ENCODE assay signal across 22 cellular contexts in the genomic region with DNA sequence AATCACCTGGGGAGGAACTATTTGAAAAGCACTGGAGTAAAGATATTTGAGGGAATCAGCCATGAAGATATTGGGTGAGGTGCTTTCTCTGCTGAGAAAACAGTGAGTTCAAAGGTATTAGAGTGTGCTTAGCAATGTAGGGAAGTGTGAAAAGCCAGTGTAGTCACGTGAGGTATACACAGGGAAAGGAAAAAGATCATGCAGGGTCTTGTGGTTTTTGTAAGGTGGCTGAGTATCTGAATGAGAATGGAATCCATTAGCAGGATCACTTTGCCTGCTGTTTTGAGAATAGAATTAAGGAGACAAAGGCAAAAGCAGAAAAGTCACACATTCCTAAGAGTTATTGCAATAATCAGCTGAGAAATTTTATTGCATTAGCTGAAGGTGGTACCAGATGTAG.
"Had no signal": no experiment of that assay in that cellular context is flagged by ENCODE, and none has a peak within 500 bp of the region (broad histone marks: within the 10 kb centered on the region; RNA-seq: fewer than 3 reads in every experiment).

No MANE protein-coding gene starts in this region.

- H3K9me3 ChIP-seq: gastroesophageal sphincter, prostate gland, right lobe of liver, thoracic aorta, upper lobe of right lung had no signal

- H3K27me3 Mint-ChIP-seq: activated CD4-positive, alpha-beta T cell treated with anti-CD3 and anti-CD28 coated beads, Interleukin-2, amount 10 ng/mL, durations not matched to agents 7 days and 5 days; activated naive CD8-positive, alpha-beta T cell; central memory CD8-positive, alpha-beta T cell; natural killer cell treated with Interleukin-12 subunit alpha and Interleukin-12 subunit beta and Interleukin-15 and Interleukin-18, amount 100 ng/mL, for 72 hours; stimulated activated naive CD8-positive, alpha-beta T cell treated with anti-CD3 and anti-CD28 coated beads, Interleukin-15, amount 100 ng/mL, for 72 hours had no signal

- H3K4me3 ChIP-seq: gastroesophageal sphincter, heart right ventricle, prostate gland, right lobe of liver, smooth muscle cell, thoracic aorta, upper lobe of right lung had no signal

- H3K4me2 ChIP-seq: smooth muscle cell had no signal

- H3K36me3 ChIP-seq: gastroesophageal sphincter, heart right ventricle, prostate gland, right lobe of liver, thoracic aorta, upper lobe of right lung had no signal

- H3K27ac ChIP-seq: epithelial cell of prostate, gastroesophageal sphincter, heart right ventricle, prostate gland, right lobe of liver, thoracic aorta, upper lobe of right lung had no signal

- H3K4me1 Mint-ChIP-seq: activated CD4-positive, alpha-beta T cell treated with anti-CD3 and anti-CD28 coated beads, Interleukin-2, amount 10 ng/mL, durations not matched to agents 7 days and 5 days; central memory CD8-positive, alpha-beta T cell; stimulated activated naive CD8-positive, alpha-beta T cell treated with anti-CD3 and anti-CD28 coated beads, Interleukin-15, amount 100 ng/mL, for 72 hours had no signal

- DNase-seq: activated CD4-positive, alpha-beta T cell treated with anti-CD3 and anti-CD28 coated beads, Interleukin-2, amount 10 ng/mL, durations not matched to agents 7 days and 5 days; activated CD8-positive, alpha-beta memory T cell treated with anti-CD3 and anti-CD28 coated beads for 24 hours; activated gamma-delta T cell treated with Interleukin-2 at 50 U/mL for 16 hours; amygdala; effector CD8-positive, alpha-beta T cell; heart right ventricle; kidney glomerular epithelial cell; mesenchymal stem cell; right lobe of liver; stimulated activated CD4-positive, alpha-beta T cell treated with anti-CD3 and anti-CD28 coated beads, Interleukin-4, amount 100 ng/mL, for 4 hours; stimulated activated CD8-positive, alpha-beta memory T cell treated with anti-CD3 and anti-CD28 coated beads, Interleukin-4, amount 100 ng/mL, for 48 hours; stimulated activated naive CD8-positive, alpha-beta T cell treated with anti-CD3 and anti-CD28 coated beads, Interleukin-15, amount 100 ng/mL, for 72 hours; upper lobe of right lung had no signal

- H3K27ac Mint-ChIP-seq: activated CD4-positive, alpha-beta T cell treated with anti-CD3 and anti-CD28 coated beads, Interleukin-2, amount 10 ng/mL, durations not matched to agents 7 days and 5 days; activated naive CD8-positive, alpha-beta T cell; natural killer cell treated with Interleukin-12 subunit alpha and Interleukin-12 subunit beta and Interleukin-15 and Interleukin-18, amount 100 ng/mL, for 72 hours; stimulated activated naive CD8-positive, alpha-beta T cell treated with anti-CD3 and anti-CD28 coated beads, Interleukin-15, amount 100 ng/mL, for 72 hours had no signal

- ATAC-seq: gastroesophageal sphincter; heart right ventricle; natural killer cell treated with Interleukin-12 subunit alpha and Interleukin-12 subunit beta and Interleukin-15 and Interleukin-18, amount 100 ng/mL, for 72 hours; right lobe of liver; stimulated activated naive CD8-positive, alpha-beta T cell treated with anti-CD3 and anti-CD28 coated beads, Interleukin-15, amount 100 ng/mL, for 72 hours; upper lobe of right lung had no signal

- H3K36me3 Mint-ChIP-seq: activated naive CD8-positive, alpha-beta T cell; brain had no signal

- H3K27me3 ChIP-seq: gastroesophageal sphincter, heart right ventricle, right lobe of liver, upper lobe of right lung had no signal

- H3K4me3 Mint-ChIP-seq: activated CD4-positive, alpha-beta T cell treated with anti-CD3 and anti-CD28 coated beads, Interleukin-2, amount 10 ng/mL, durations not matched to agents 7 days and 5 days; activated naive CD8-positive, alpha-beta T cell; brain; central memory CD8-positive, alpha-beta T cell; natural killer cell treated with Interleukin-12 subunit alpha and Interleukin-12 subunit beta and Interleukin-15 and Interleukin-18, amount 100 ng/mL, for 72 hours; stimulated activated naive CD8-positive, alpha-beta T cell treated with anti-CD3 and anti-CD28 coated beads, Interleukin-15, amount 100 ng/mL, for 72 hours had no signal

- H3K4me1 ChIP-seq: gastroesophageal sphincter, heart right ventricle, prostate gland, right lobe of liver, upper lobe of right lung had no signal
